In genomic region chr14:23478109-23478698, GRCh38 we compare ENCODE assay signal across 1 cellular context.
A peak's percentile ranks its signal among the peaks of the same experiment; 100 is the strongest.
TF ChIP-seq lines count a peak whose summit lies in the region.

No MANE protein-coding gene starts in this region.

TF ChIP-seq in HepG2, 621 proteins besides CTCF, POLR2A, EP300 and RAD21 (continued from another document and continues in another):
- no peak for TF ChIP-seq ZHX2 (IDR thresholded peaks at IDR 0.05; ENCODE audit: low read depth)
- TF ChIP-seq ZHX2 (CRISPR knock-in tag; IDR thresholded peaks at IDR 0.05; ENCODE audit: borderline replicate concordance) = no peak
- TF ChIP-seq ZNF24 (IDR thresholded peaks at IDR 0.05) = 0 out of 2 replicates have a peak, but pooled peaks have one; percentile 14
- TF ChIP-seq ZNF275 (CRISPR knock-in tag; IDR thresholded peaks at IDR 0.05; ENCODE audit: borderline replicate concordance) = no peak
- TF ChIP-seq SRSF4 (IDR thresholded peaks at IDR 0.05; ENCODE audit: low read depth, low read length, poor library complexity, severe bottlenecking) = no peak
- TF ChIP-seq ZNF883 (CRISPR knock-in tag; IDR thresholded peaks at IDR 0.05; ENCODE audit: not compliant biosample characterization) = no peak
- TF ChIP-seq MTF2 (CRISPR knock-in tag; IDR thresholded peaks at IDR 0.05; ENCODE audit: borderline replicate concordance) = 0 out of 2 replicates have a peak, but pooled peaks have one; percentile 47
- no peak for TF ChIP-seq ZNF841 (CRISPR knock-in tag; IDR thresholded peaks at IDR 0.05; ENCODE audit: borderline replicate concordance)
- TF ChIP-seq SP1 (IDR thresholded peaks at IDR 0.05) = no peak
- no peak for TF ChIP-seq SP1 (CRISPR knock-in tag; IDR thresholded peaks at IDR 0.05)
- TF ChIP-seq TEAD3 (CRISPR knock-in tag; optimal IDR thresholded peaks at IDR 0.05; ENCODE audit: borderline replicate concordance) = peak; percentile 28
- no peak for TF ChIP-seq ZNF138 (CRISPR knock-in tag; IDR thresholded peaks at IDR 0.05; ENCODE audit: low read depth)
- no peak for TF ChIP-seq ZNF326 (CRISPR knock-in tag; IDR thresholded peaks at IDR 0.05; ENCODE audit: borderline replicate concordance)
- TF ChIP-seq ZFP1 (CRISPR knock-in tag; IDR thresholded peaks at IDR 0.05) = no peak
- TF ChIP-seq CEBPG (CRISPR knock-in tag; IDR thresholded peaks at IDR 0.05) = no peak; the same call in 1 of the 2 replicates
- TF ChIP-seq ERF (CRISPR knock-in tag; IDR thresholded peaks at IDR 0.05) = peak; percentile 58; the same call in 1 of the 2 replicates
- no peak for TF ChIP-seq GTF3A (CRISPR knock-in tag; conservative IDR thresholded peaks at IDR 0.05)
- TF ChIP-seq FOSL2 (CRISPR knock-in tag; IDR thresholded peaks at IDR 0.05) = no peak
- TF ChIP-seq REPIN1 (CRISPR knock-in tag; IDR thresholded peaks at IDR 0.05; ENCODE audit: borderline replicate concordance, low read depth) = no peak
- TF ChIP-seq NCOA1 (CRISPR knock-in tag; IDR thresholded peaks at IDR 0.05) = no peak; the same call in 1 of the 2 replicates
- TF ChIP-seq ZBTB25 (CRISPR knock-in tag; IDR thresholded peaks at IDR 0.05) = peak; percentile 52; the same call in 1 of the 2 replicates
- no peak for TF ChIP-seq HHEX (CRISPR knock-in tag; IDR thresholded peaks at IDR 0.05)
- TF ChIP-seq ZFP36 (IDR thresholded peaks at IDR 0.05; ENCODE audit: borderline replicate concordance, low read depth, low read length, partially characterized antibody) = no peak
- TF ChIP-seq ARID5B (CRISPR knock-in tag; IDR thresholded peaks at IDR 0.05) = peak; percentile 27; the same call in 1 of the 2 replicates
- TF ChIP-seq ZNF446 (CRISPR knock-in tag; IDR thresholded peaks at IDR 0.05) = no peak
- TF ChIP-seq PTBP1 (IDR thresholded peaks at IDR 0.05; ENCODE audit: low read depth, low read length, poor library complexity, severe bottlenecking) = no peak
- TF ChIP-seq ZNF331 (CRISPR knock-in tag; IDR thresholded peaks at IDR 0.05) = no peak
- TF ChIP-seq MAFF (IDR thresholded peaks at IDR 0.05; ENCODE audit: low read depth, low read length) = no peak
- no peak for TF ChIP-seq TCF7L2 (IDR thresholded peaks at IDR 0.05; ENCODE audit: low read depth, low read length)
- no peak for TF ChIP-seq TCF12 (IDR thresholded peaks at IDR 0.05)
- no peak for TF ChIP-seq TCF12 (CRISPR knock-in tag; IDR thresholded peaks at IDR 0.05)
- no peak for TF ChIP-seq ZNF18 (CRISPR knock-in tag; IDR thresholded peaks at IDR 0.05; ENCODE audit: insufficient replicate concordance)
- no peak for TF ChIP-seq ZNF574 (CRISPR knock-in tag; IDR thresholded peaks at IDR 0.05)
- no peak for TF ChIP-seq USF2 (IDR thresholded peaks at IDR 0.05; ENCODE audit: low read depth, low read length)
- no peak for TF ChIP-seq USF2 (CRISPR knock-in tag; IDR thresholded peaks at IDR 0.05; ENCODE audit: borderline replicate concordance)
- TF ChIP-seq MLLT10 (CRISPR knock-in tag; IDR thresholded peaks at IDR 0.05) = no peak
- TF ChIP-seq ZNF205 (CRISPR knock-in tag; IDR thresholded peaks at IDR 0.05) = peak; percentile 45; the same call in 1 of the 2 replicates
- TF ChIP-seq THAP11 (CRISPR knock-in tag; IDR thresholded peaks at IDR 0.05) = peak; percentile 67
- TF ChIP-seq RXRB (CRISPR knock-in tag; IDR thresholded peaks at IDR 0.05; ENCODE audit: borderline replicate concordance) = peak; percentile 44; the same call in 1 of the 2 replicates
- no peak for TF ChIP-seq ZNF577 (CRISPR knock-in tag; IDR thresholded peaks at IDR 0.05; ENCODE audit: borderline replicate concordance, low read depth)
- TF ChIP-seq GATA4 (IDR thresholded peaks at IDR 0.05; ENCODE audit: borderline replicate concordance, low read depth) = no peak
- no peak for TF ChIP-seq BRCA1 (CRISPR knock-in tag; IDR thresholded peaks at IDR 0.05)
- TF ChIP-seq ZBTB3 (CRISPR knock-in tag; IDR thresholded peaks at IDR 0.05; ENCODE audit: borderline replicate concordance, low read depth) = no peak
- TF ChIP-seq SYNCRIP (IDR thresholded peaks at IDR 0.05; ENCODE audit: insufficient read depth, low read depth, low read length) = no peak
- TF ChIP-seq MAZ (IDR thresholded peaks at IDR 0.05; ENCODE audit: borderline replicate concordance, low read depth, low read length) = no peak
- TF ChIP-seq MAZ (CRISPR knock-in tag; IDR thresholded peaks at IDR 0.05; ENCODE audit: low read depth) = no peak
- no peak for TF ChIP-seq JUNB (CRISPR knock-in tag; IDR thresholded peaks at IDR 0.05; ENCODE audit: borderline replicate concordance)
- no peak for TF ChIP-seq BORCS8-MEF2B (CRISPR knock-in tag; IDR thresholded peaks at IDR 0.05)
- TF ChIP-seq MIER2 (CRISPR knock-in tag; IDR thresholded peaks at IDR 0.05) = peak; percentile 73; the same call in 1 of the 2 replicates
- no peak for TF ChIP-seq HMG20B (CRISPR knock-in tag; conservative IDR thresholded peaks at IDR 0.05)
